ENCODE assay signal across 8 cellular contexts in genomic region chr2:235494716-235495372, GRCh38. TPM values are rescaled to one million over a fixed set of nuclear protein-coding genes. Genes with fewer than 3 reads are reported as not detected.
DNase-seq lines count a peak whose midpoint lies in the region; ATAC-seq and TF ChIP-seq lines count a peak whose summit lies in the region.

No MANE protein-coding gene starts in this region.

- DNase-seq in AG08395 (ENCODE audit: low spot score) (peak; percentile 43), HCT116 (ENCODE audit: low read depth, low spot score) (no peak), heart left ventricle (peak in 4 of 5 donors; percentile 29 to 54 (median 46))
- DNase-seq in CD4-positive, alpha-beta T cell: no peak

- H3K79me2 ChIP-seq in HCT116 (ENCODE audit: insufficient read depth, low read length): peaks cover 53% of the 10 kb centered on the region
- peaks cover 47% of the 10 kb centered on the region for H3K79me2 ChIP-seq in parathyroid adenoma

- H3K27ac Mint-ChIP-seq in activated T-helper 17 cell treated with anti-CD3 and anti-CD28 coated beads, Interleukin-2, amount 50 U/mL, for 72 hours: no peak overlapping the region
- no peak overlapping the region for H3K27ac Mint-ChIP-seq in CD4-positive, alpha-beta T cell

- H3K27me3 ChIP-seq in HCT116 (ENCODE audit: insufficient read depth, low read length): no peaks in the 10 kb centered on the region
- peaks cover 0 to 23% (median 0%) of the 10 kb centered on the region in 9 donors for H3K27me3 ChIP-seq in heart left ventricle
- no peaks in the 10 kb centered on the region for H3K27me3 ChIP-seq in parathyroid adenoma (ENCODE audit: control insufficient read depth, insufficient read depth, low read length)
- peaks cover 49% of the 10 kb centered on the region for H3K27me3 ChIP-seq in CD4-positive, alpha-beta T cell (ENCODE audit: control insufficient read depth, insufficient read depth, low read length)

- H3K9me3 Mint-ChIP-seq in activated T-helper 17 cell treated with anti-CD3 and anti-CD28 coated beads, Interleukin-2, amount 50 U/mL, for 72 hours: no peaks in the 10 kb centered on the region
- H3K9me3 Mint-ChIP-seq in CD4-positive, alpha-beta T cell: no peaks in the 10 kb centered on the region

- H3K9me3 ChIP-seq in HCT116 (ENCODE audit: control insufficient read depth in 1 of 2, insufficient read depth in 1 of 2, low read depth in 1 of 2, low read length in 2 of 2) (no peaks in the 10 kb centered on the region), heart left ventricle (peaks cover 0 to 16% (median 2%) of the 10 kb centered on the region in 12 donors), parathyroid adenoma (ENCODE audit: control insufficient read depth, low read length) (no peaks in the 10 kb centered on the region)
- H3K9me3 ChIP-seq in CD4-positive, alpha-beta T cell (ENCODE audit: control insufficient read depth, low read length): no peaks in the 10 kb centered on the region

- H3K4me1 Mint-ChIP-seq in activated T-helper 17 cell treated with anti-CD3 and anti-CD28 coated beads, Interleukin-2, amount 50 U/mL, for 72 hours: peaks cover 5% of the 10 kb centered on the region
- H3K4me1 Mint-ChIP-seq in CD4-positive, alpha-beta T cell (ENCODE audit: low read depth): peaks cover 19% of the 10 kb centered on the region

- H3K4me3 Mint-ChIP-seq in activated T-helper 17 cell treated with anti-CD3 and anti-CD28 coated beads, Interleukin-2, amount 50 U/mL, for 72 hours: peak overlapping the region; percentile 37
- H3K4me3 Mint-ChIP-seq in CD4-positive, alpha-beta T cell: no peak overlapping the region

- H2AFZ ChIP-seq in HCT116 (ENCODE audit: low read depth, low read length, poor library complexity, severe bottlenecking) (no peak overlapping the region), parathyroid adenoma (peak overlapping the region; percentile 32)

- TF ChIP-seq CTCF in HCT116 (IDR thresholded peaks at IDR 0.05 in 2 of 3, conservative IDR thresholded peaks at IDR 0.05 in 1 of 3; ENCODE audit: borderline replicate concordance in 1 of 3, insufficient read depth in 1 of 3, low read depth in 2 of 3, low read length in 2 of 3): peak in 2 of 3 experiments; percentile 8 to 16; a peak in 3 of 6 replicates
- TF ChIP-seq CTCF in heart left ventricle (IDR thresholded peaks at IDR 0.05): no peak
- no peak for TF ChIP-seq CTCF in parathyroid adenoma (IDR thresholded peaks at IDR 0.05)
- TF ChIP-seq CTCF in CD4-positive, alpha-beta T cell (IDR thresholded peaks at IDR 0.05): no peak

- H3K4me1 ChIP-seq in HCT116 (ENCODE audit: control insufficient read depth in 1 of 2, insufficient read depth in 2 of 2, low read length in 2 of 2) (peaks cover 12 to 45% of the 10 kb centered on the region in 2 experiments), heart left ventricle (peaks cover 0 to 40% (median 24%) of the 10 kb centered on the region in 12 donors), parathyroid adenoma (peaks cover 24% of the 10 kb centered on the region)

- H4K20me1 ChIP-seq in HCT116 (ENCODE audit: insufficient read depth): peaks cover 13% of the 10 kb centered on the region; the same call in 1 of the 2 replicates

- intact Hi-C loops in HCT116 (cut with micrococcal nuclease): no loop called here
- intact Hi-C loops in heart left ventricle (cut with DNase I): loop anchor here in 7 of 10 donors (2.0 to 10.0 kb wide), 11 partner anchors 57 to 360 kb away; no protein-coding TSS in a partner anchor
- intact Hi-C loops in CD4-positive, alpha-beta T cell (cut with DNase I, micrococcal nuclease): no loop called here

- peaks cover 7% of the 10 kb centered on the region for H3K36me3 Mint-ChIP-seq in activated T-helper 17 cell treated with anti-CD3 and anti-CD28 coated beads, Interleukin-2, amount 50 U/mL, for 72 hours (ENCODE audit: low read depth)
- H3K36me3 Mint-ChIP-seq in CD4-positive, alpha-beta T cell (ENCODE audit: low read depth): no peaks in the 10 kb centered on the region

- H3K27ac ChIP-seq in HCT116 (ENCODE audit: low read depth, low read length): peak overlapping the region; percentile 87; the same call in 1 of the 2 replicates
- peak overlapping the region in 6 of 12 donors; percentile 5 to 66 (median 40) for H3K27ac ChIP-seq in heart left ventricle
- no peak overlapping the region for H3K27ac ChIP-seq in parathyroid adenoma
- no peak overlapping the region for H3K27ac ChIP-seq in CD4-positive, alpha-beta T cell (ENCODE audit: low read depth, low read length)

- H3K4me3 ChIP-seq in HCT116 (replicated peaks in 1 of 2; ENCODE audit: low read depth in 1 of 2, low read length in 2 of 2): peak overlapping the region; percentile 72 to 83
- H3K4me3 ChIP-seq in heart left ventricle: peak overlapping the region; percentile 30 to 94 (median 65)
- H3K4me3 ChIP-seq in parathyroid adenoma (ENCODE audit: low read depth, low read length): peak overlapping the region; percentile 57

- H3K36me3 ChIP-seq in HCT116 (ENCODE audit: control insufficient read depth in 1 of 2, insufficient read depth in 2 of 2, low read length in 2 of 2): no peaks in the 10 kb centered on the region
- H3K36me3 ChIP-seq in heart left ventricle: no peaks in the 10 kb centered on the region
- no peaks in the 10 kb centered on the region for H3K36me3 ChIP-seq in parathyroid adenoma (ENCODE audit: control insufficient read depth, insufficient read depth, low read length)

- peak; percentile 26 for ATAC-seq in HCT116
- ATAC-seq in activated T-helper 17 cell treated with anti-CD3 and anti-CD28 coated beads, Interleukin-2, amount 50 U/mL, for 72 hours (replicated peaks): no peak
- ATAC-seq in heart left ventricle: peak in 3 of 4 donors; percentile 3 to 25 (median 11)
- no peak for ATAC-seq in GM21619 (IDR thresholded peaks at IDR 0.05; ENCODE audit: unreplicated experiment)
- no peak for ATAC-seq in CD4-positive, alpha-beta T cell (ENCODE audit: poor library complexity)
- no peak for ATAC-seq in GM19035 (IDR thresholded peaks at IDR 0.05; ENCODE audit: unreplicated experiment)

- H3K9ac ChIP-seq in HCT116 (ENCODE audit: low read length) (peak overlapping the region; percentile 78), parathyroid adenoma (no peak overlapping the region)

- 1 to 5% (median 1%) methylated on average over 4 to 72 of the region's 72 CpGs for WGBS in heart left ventricle, 4 donors

- RAD21 ChIA-PET in HCT116 (lab: Charles Lee; ENCODE audit: low non-redundant PET in 1 of 2, low total read pairs in 2 of 2, uncharacterized antibody in 2 of 2, unreplicated experiment in 2 of 2): no interaction called here

- BruUV-seq in HCT116 (replicated peaks; lab: Mats Ljungman, UMichigan): no TSS peak

- POLR2A ChIA-PET in HCT116 (lab: Charles Lee): no interaction called here
- POLR2A ChIA-PET in CD4-positive, alpha-beta T cell (lab: Charles Lee): no interaction called here

- no peak for TF ChIP-seq RAD21 in HCT116 (IDR thresholded peaks at IDR 0.05; ENCODE audit: low read depth)

- CTCF ChIA-PET in HCT116 (lab: Charles Lee): no interaction called here
- CTCF ChIA-PET in CD4-positive, alpha-beta T cell (lab: Charles Lee): no interaction called here

- H3K4me2 ChIP-seq in HCT116 (ENCODE audit: low read length) (peak overlapping the region; percentile 85), parathyroid adenoma (ENCODE audit: low read length) (peak overlapping the region; percentile 83)

- H3K9me2 ChIP-seq in HCT116 (ENCODE audit: insufficient read depth): no peaks in the 10 kb centered on the region

- no peak for TF ChIP-seq POLR2A in HCT116 (IDR thresholded peaks at IDR 0.05; ENCODE audit: borderline replicate concordance, extremely low read depth, insufficient read depth, insufficient read length)
- TF ChIP-seq POLR2A in heart left ventricle (IDR thresholded peaks at IDR 0.05): no peak

- peaks cover 48% of the 10 kb centered on the region for H3K27me3 Mint-ChIP-seq in activated T-helper 17 cell treated with anti-CD3 and anti-CD28 coated beads, Interleukin-2, amount 50 U/mL, for 72 hours
- peaks cover 80% of the 10 kb centered on the region for H3K27me3 Mint-ChIP-seq in CD4-positive, alpha-beta T cell

TF ChIP-seq in HCT116, 20 proteins besides CTCF, POLR2A, EP300 and RAD21:
- peak; percentile 39; the same call in 1 of the 2 replicates for TF ChIP-seq MAX (IDR thresholded peaks at IDR 0.05)
- TF ChIP-seq SP1 (IDR thresholded peaks at IDR 0.05; ENCODE audit: low read depth): no peak
- TF ChIP-seq FOSL1 (IDR thresholded peaks at IDR 0.05; ENCODE audit: low read depth): no peak
- peak; percentile 39; the same call in 1 of the 2 replicates for TF ChIP-seq ZFX (IDR thresholded peaks at IDR 0.05)
- TF ChIP-seq TCF7L2 (IDR thresholded peaks at IDR 0.05; ENCODE audit: borderline replicate concordance, extremely low read depth, insufficient read depth, insufficient read length): no peak

RNA-seq across cellular contexts. Expression of gene AGAP1, which starts 1.0 kb away (rescaled TPM):
- total RNA-seq in HCT116 (2021; ENCODE audit: unreplicated experiment): 43.8 TPM
- 24.8 and 28.5 TPM in 2 replicates for polyA plus RNA-seq in HCT116 (2012)
- 1 to 10 TPM; 2.2 to 5.3 TPM for total RNA-seq in activated T-helper 17 cell treated with anti-CD3 and anti-CD28 coated beads, Interleukin-2, amount 50 U/mL, for 72 hours
- 10 to 100 TPM; 16.3 to 21.6 (median 19.3) TPM for total RNA-seq in heart left ventricle
- 10 to 100 TPM in 1 of 2 donors, 1 to 10 TPM in 1; 5.9 to 11.9 TPM for polyA plus RNA-seq in heart left ventricle
- total RNA-seq in CD4-positive, alpha-beta T cell: 1 to 10 TPM; 2.6 to 3.1 TPM

Comparison
In these comparisons a context has a peak if more than half of its experiments do, and no peak if none do; other contexts are left out.
1. DNase-seq: peak in AG08395 (single experiment) and heart left ventricle (4 of 5); none in HCT116 (single experiment) and CD4-positive, alpha-beta T cell (0 of 10).
2. ATAC-seq: peak in HCT116 (single experiment) and heart left ventricle (3 of 4); none in activated T-helper 17 cell treated with anti-CD3 and anti-CD28 coated beads, Interleukin-2, amount 50 U/mL, for 72 hours (single experiment), GM21619 (single experiment), CD4-positive, alpha-beta T cell (single experiment) and GM19035 (single experiment).
3. CTCF ChIP-seq: peak in HCT116 (2 of 3); none in heart left ventricle (0 of 12), parathyroid adenoma (single experiment) and CD4-positive, alpha-beta T cell (single experiment).
4. intact Hi-C loops: an anchor here in heart left ventricle (2.0 to 10.0 kb wide); none called in HCT116 and CD4-positive, alpha-beta T cell.
5. Peak in every context shown above with its lines, with median percentiles within 50 percentile points of each other: H3K4me3 ChIP-seq.